1 cellular context compared by ENCODE assay signal in the genomic region with DNA sequence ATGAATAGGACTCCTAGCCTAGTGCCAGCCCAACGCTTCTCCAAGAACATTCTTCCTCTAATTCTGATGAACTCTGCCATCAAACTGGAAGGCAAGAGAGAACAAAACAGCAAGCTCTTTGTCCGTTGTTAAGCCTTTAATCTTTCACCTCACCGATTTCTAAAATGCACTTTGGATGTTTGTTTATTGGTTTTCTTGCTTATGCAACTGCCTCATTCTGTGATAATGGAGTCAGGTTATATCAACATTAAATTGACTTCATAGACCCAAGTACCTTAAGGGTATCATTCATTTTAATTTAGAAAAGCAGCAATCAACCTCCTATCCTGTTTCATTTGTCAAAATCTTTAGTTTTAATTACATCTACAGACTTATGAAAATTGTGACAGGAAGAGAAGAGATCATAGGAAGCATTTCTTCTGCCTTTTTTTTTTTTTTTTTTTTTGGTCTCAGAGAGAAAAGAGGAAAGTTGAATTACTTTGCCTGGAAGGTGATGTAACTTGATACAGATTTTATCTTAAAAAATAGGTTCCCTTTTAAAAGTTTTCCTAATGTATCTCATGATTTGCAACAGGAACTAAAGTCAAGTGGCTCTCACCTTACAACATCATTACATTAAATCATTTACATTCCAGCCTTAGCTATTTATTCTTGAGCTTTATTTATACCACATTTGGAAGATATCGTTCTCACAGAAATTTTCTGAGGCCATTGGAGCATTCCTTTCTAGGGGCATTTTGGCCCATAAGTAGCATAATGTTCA.
TF ChIP-seq lines count a peak whose summit lies in the region.

No MANE protein-coding gene starts in this region.

TF ChIP-seq in GM23338, 12 proteins besides CTCF, POLR2A, EP300 and RAD21 (continued from another document):
- TF ChIP-seq STAT1 (IDR thresholded peaks at IDR 0.05; ENCODE audit: unreplicated experiment) (no peak), EZH2phosphoT487 (IDR thresholded peaks at IDR 0.05; ENCODE audit: unreplicated experiment) (no peak)
